19 cellular contexts compared by ENCODE assay signal in genomic region chr5:15365040-15365439, GRCh38.
"Had no signal": no experiment of that assay in that cellular context is flagged by ENCODE, and none has a peak within 500 bp of the region (broad histone marks: within the 10 kb centered on the region; RNA-seq: fewer than 3 reads in every experiment).

No MANE protein-coding gene starts in this region.

- H3K4me3 ChIP-seq: ovary, psoas muscle, right lobe of liver, smooth muscle cell, stomach, testis, upper lobe of left lung had no signal

- ATAC-seq: activated naive CD4-positive, alpha-beta T cell treated with anti-CD3 and anti-CD28 coated beads, Interleukin-2, amount 50 U/mL, for 72 hours; naive thymus-derived CD8-positive, alpha-beta T cell; psoas muscle; right lobe of liver had no signal

- H3K4me1 ChIP-seq: psoas muscle, testis had no signal

- H3K9me3 ChIP-seq: ovary, psoas muscle, stomach, testis, upper lobe of left lung had no signal

- DNase-seq: activated CD4-positive, alpha-beta T cell treated with anti-CD3 and anti-CD28 coated beads, Interleukin-2, amount 50 U/mL, for 4 hours; activated gamma-delta T cell treated with Interleukin-2 at 50 U/mL for 16 hours; cerebellar nuclear complex; mesendoderm; naive thymus-derived CD8-positive, alpha-beta T cell; ovary; psoas muscle; right lobe of liver; stimulated activated CD4-positive, alpha-beta T cell treated with anti-CD3 and anti-CD28 coated beads, Interleukin-4, amount 100 ng/mL, for 1 hour; stomach; SW 1271; T-helper 2 cell; testis; upper lobe of left lung; WERI-Rb-1 had no signal

- H3K27ac ChIP-seq: ovary, psoas muscle, right lobe of liver, stomach, testis, upper lobe of left lung, WERI-Rb-1 had no signal

- H3K4me1 Mint-ChIP-seq: naive thymus-derived CD8-positive, alpha-beta T cell had no signal

- H3K36me3 Mint-ChIP-seq: activated naive CD4-positive, alpha-beta T cell treated with anti-CD3 and anti-CD28 coated beads, Interleukin-2, amount 50 U/mL, for 72 hours had no signal

- H3K4me2 ChIP-seq: smooth muscle cell had no signal

- H3K27me3 ChIP-seq: ovary, right lobe of liver, stomach, testis, upper lobe of left lung had no signal

- H3K27me3 Mint-ChIP-seq: dendritic cell treated with granulocyte-macrophage colony-stimulating factor and Interleukin-4, amounts not matched to agents 40 ng/mL and 50 ng/mL, for 4 days; naive thymus-derived CD8-positive, alpha-beta T cell had no signal

- H3K36me3 ChIP-seq: ovary, right lobe of liver, stomach, upper lobe of left lung, WERI-Rb-1 had no signal

- H3K27ac Mint-ChIP-seq: activated naive CD4-positive, alpha-beta T cell treated with anti-CD3 and anti-CD28 coated beads, Interleukin-2, amount 50 U/mL, for 72 hours; activated T-helper 1 cell treated with anti-CD3 and anti-CD28 coated beads, Interleukin-12 subunit alpha, Interleukin-12 subunit beta, Interleukin-2, Interleukin-4 antibody, amounts not matched to agents 30 ng/mL and 10 ng/mL and 1 ng/mL, durations not matched to agents 14 hours and 24 hours and 36 hours; dendritic cell treated with granulocyte-macrophage colony-stimulating factor and Interleukin-4, amounts not matched to agents 40 ng/mL and 50 ng/mL, for 4 days; naive thymus-derived CD8-positive, alpha-beta T cell had no signal

- H3K4me3 Mint-ChIP-seq: activated T-helper 1 cell treated with anti-CD3 and anti-CD28 coated beads, Interleukin-12 subunit alpha, Interleukin-12 subunit beta, Interleukin-2, Interleukin-4 antibody, amounts not matched to agents 30 ng/mL and 10 ng/mL and 1 ng/mL, durations not matched to agents 14 hours and 24 hours and 36 hours; dendritic cell treated with granulocyte-macrophage colony-stimulating factor and Interleukin-4, amounts not matched to agents 40 ng/mL and 50 ng/mL, for 4 days; naive thymus-derived CD8-positive, alpha-beta T cell had no signal
